In genomic region chr7:117015258-117016184, GRCh38 we compare ENCODE assay signal across 14 cellular contexts.
A peak's percentile ranks its signal among the peaks of the same experiment; 100 is the strongest.
DNase-seq lines count a peak whose midpoint lies in the region; TF ChIP-seq lines count a peak whose summit lies in the region.
"Had no signal": no experiment of that assay in that cellular context is flagged by ENCODE, and none has a peak within 500 bp of the region (broad histone marks: within the 10 kb centered on the region; RNA-seq: fewer than 3 reads in every experiment).

No MANE protein-coding gene starts in this region.

- no peaks in the 10 kb centered on the region for H3K36me3 Mint-ChIP-seq in dendritic cell treated with granulocyte-macrophage colony-stimulating factor and Interleukin-4, amounts not matched to agents 40 ng/mL and 50 ng/mL, for 4 days (ENCODE audit: low read depth)
- no peaks in the 10 kb centered on the region for H3K36me3 Mint-ChIP-seq in osteocyte (ENCODE audit: unreplicated experiment)
- H3K36me3 Mint-ChIP-seq: activated CD8-positive, alpha-beta memory T cell treated with anti-CD3 and anti-CD28 coated beads, Interleukin-2, amount 10 ng/mL, durations not matched to agents 7 days and 5 days had no signal

- H3K9me3 ChIP-seq in HEK293 (ENCODE audit: control insufficient read depth, insufficient read depth, low read depth, low read length), result no peaks in the 10 kb centered on the region
- no peaks in the 10 kb centered on the region for H3K9me3 ChIP-seq in trophoblast cell (ENCODE audit: insufficient read depth, low read depth, low read length)
- H3K9me3 ChIP-seq: gastroesophageal sphincter had no signal

- TF ChIP-seq CTCF in HEK293 (tag by site-specific recombination; IDR thresholded peaks at IDR 0.05), result no peak
- TF ChIP-seq CTCF in osteocyte (IDR thresholded peaks at IDR 0.05), result no peak

- H2BK5ac ChIP-seq in trophoblast cell (ENCODE audit: low read depth, low read length, poor library complexity), result no peak overlapping the region

- no peak overlapping the region for H2AK5ac ChIP-seq in trophoblast cell (ENCODE audit: low read length)

- H3K4me3 Mint-ChIP-seq in dendritic cell treated with granulocyte-macrophage colony-stimulating factor and Interleukin-4, amounts not matched to agents 40 ng/mL and 50 ng/mL, for 4 days, result peak overlapping the region; percentile 55
- H3K4me3 Mint-ChIP-seq in osteocyte (ENCODE audit: unreplicated experiment), result peak overlapping the region; percentile 73
- H3K4me3 Mint-ChIP-seq: activated CD8-positive, alpha-beta memory T cell treated with anti-CD3 and anti-CD28 coated beads, Interleukin-2, amount 10 ng/mL, durations not matched to agents 7 days and 5 days had no signal

- H3K9me3 Mint-ChIP-seq in dendritic cell treated with granulocyte-macrophage colony-stimulating factor and Interleukin-4, amounts not matched to agents 40 ng/mL and 50 ng/mL, for 4 days, result no peaks in the 10 kb centered on the region
- H3K9me3 Mint-ChIP-seq in osteocyte (ENCODE audit: unreplicated experiment), result no peaks in the 10 kb centered on the region

- no peak overlapping the region for H3K4me3 ChIP-seq in HEK293 (ENCODE audit: low read depth, low read length)
- H3K4me3 ChIP-seq in trophoblast cell (ENCODE audit: low read depth, low read length), result no peak overlapping the region
- H3K4me3 ChIP-seq: gastroesophageal sphincter had no signal

- peaks cover 38% of the 10 kb centered on the region for H3K4me1 Mint-ChIP-seq in dendritic cell treated with granulocyte-macrophage colony-stimulating factor and Interleukin-4, amounts not matched to agents 40 ng/mL and 50 ng/mL, for 4 days (ENCODE audit: low read depth)
- peaks cover 58% of the 10 kb centered on the region for H3K4me1 Mint-ChIP-seq in osteocyte (ENCODE audit: unreplicated experiment)

- no peak overlapping the region for H3K23ac ChIP-seq in trophoblast cell (ENCODE audit: low read length)

- no peak overlapping the region for H3K14ac ChIP-seq in trophoblast cell (ENCODE audit: low read length)

- no CpG with 5 or more reads among the region's 4 CpGs for WGBS in trophoblast cell (ENCODE audit: extremely low coverage, insufficient coverage, insufficient read length)

- H3K4me1 ChIP-seq in HEK293 (ENCODE audit: control insufficient read depth, insufficient read depth, low read length), result peaks cover 20% of the 10 kb centered on the region; the same call in 1 of the 2 replicates
- H3K4me1 ChIP-seq in trophoblast cell (ENCODE audit: control insufficient read depth in 1 of 2, insufficient read depth in 2 of 2, low read length in 2 of 2), result no peaks in the 10 kb centered on the region

- CTCF ChIA-PET in HEK293 (lab: Yijun Ruan, JAX), result no interaction called here

- H3K27ac Mint-ChIP-seq in dendritic cell treated with granulocyte-macrophage colony-stimulating factor and Interleukin-4, amounts not matched to agents 40 ng/mL and 50 ng/mL, for 4 days, result peak overlapping the region; percentile 63
- H3K27ac Mint-ChIP-seq in osteocyte (ENCODE audit: unreplicated experiment), result peak overlapping the region; percentile 69
- H3K27ac Mint-ChIP-seq: activated CD8-positive, alpha-beta memory T cell treated with anti-CD3 and anti-CD28 coated beads, Interleukin-2, amount 10 ng/mL, durations not matched to agents 7 days and 5 days had no signal

- H3K4me2 ChIP-seq in trophoblast cell (ENCODE audit: low read length), result no peak overlapping the region
- H3K4me2 ChIP-seq: KMS-11 had no signal

- no peak overlapping the region for H3K18ac ChIP-seq in trophoblast cell (ENCODE audit: low read length)

- no peak overlapping the region for H4K8ac ChIP-seq in trophoblast cell (ENCODE audit: low read depth, low read length)

- no peak overlapping the region for H4K91ac ChIP-seq in trophoblast cell (ENCODE audit: low read depth, low read length)

- H3K9ac ChIP-seq in trophoblast cell (ENCODE audit: low read length), result no peak overlapping the region
- H3K9ac ChIP-seq: KMS-11 had no signal

- H3K27me3 ChIP-seq in trophoblast cell (ENCODE audit: insufficient read depth, low read length), result no peaks in the 10 kb centered on the region
- H3K27me3 ChIP-seq: gastroesophageal sphincter had no signal

- H3K27me3 Mint-ChIP-seq in dendritic cell treated with granulocyte-macrophage colony-stimulating factor and Interleukin-4, amounts not matched to agents 40 ng/mL and 50 ng/mL, for 4 days, result peaks cover 4% of the 10 kb centered on the region
- H3K27me3 Mint-ChIP-seq in osteocyte (ENCODE audit: unreplicated experiment), result no peaks in the 10 kb centered on the region

- H2BK120ac ChIP-seq in trophoblast cell (ENCODE audit: insufficient read depth, low read length, poor library complexity), result no peak overlapping the region

- no peaks in the 10 kb centered on the region for H3K36me3 ChIP-seq in HEK293 (ENCODE audit: control insufficient read depth in 2 of 2, insufficient read depth in 1 of 2, low read length in 2 of 2)
- H3K36me3 ChIP-seq in trophoblast cell (ENCODE audit: control insufficient read depth in 1 of 2, insufficient read depth in 2 of 2, low read length in 2 of 2), result no peaks in the 10 kb centered on the region
- H3K36me3 ChIP-seq: gastroesophageal sphincter had no signal

- no peak overlapping the region for H3K4ac ChIP-seq in trophoblast cell (ENCODE audit: low read depth, low read length)

- H4K12ac ChIP-seq in trophoblast cell (ENCODE audit: low read depth, low read length), result no peak overlapping the region

- H2BK12ac ChIP-seq in trophoblast cell (ENCODE audit: low read length), result no peak overlapping the region

- intact Hi-C loops in dendritic cell treated with granulocyte-macrophage colony-stimulating factor and Interleukin-4, amounts not matched to agents 40 ng/mL and 50 ng/mL, for 4 days (cut with micrococcal nuclease), result no loop called here

- no peaks in the 10 kb centered on the region for H3K79me2 ChIP-seq in trophoblast cell (ENCODE audit: control insufficient read depth, insufficient read depth, low read length, poor library complexity)

- no peaks in the 10 kb centered on the region for H3K79me1 ChIP-seq in trophoblast cell (ENCODE audit: low read length)

- DNase-seq in DMS 273 (lab: John Stamatoyannopoulos, UW; ENCODE audit: unreplicated experiment) (peak; percentile 54), DMS 273 treated with DMSO at 0.1 percent for 48 hours (lab: John Stamatoyannopoulos, UW) (no peak), osteocyte (ENCODE audit: extremely low spot score, unreplicated experiment) (no peak), NCI-H146 treated with DMSO at 0.1 percent for 48 hours (lab: John Stamatoyannopoulos, UW; ENCODE audit: unreplicated experiment) (no peak), trophoblast cell (no peak)
- no peak for DNase-seq in stimulated activated CD8-positive, alpha-beta memory T cell treated with anti-CD3 and anti-CD28 coated beads, Interleukin-4, amount 100 ng/mL, for 48 hours
- DNase-seq: activated CD8-positive, alpha-beta memory T cell treated with anti-CD3 and anti-CD28 coated beads, Interleukin-2, amount 10 ng/mL, durations not matched to agents 7 days and 5 days; NCI-H1930; NCI-H748 treated with DMSO at 0.1 percent for 48 hours had no signal

- H2AFZ ChIP-seq in trophoblast cell (ENCODE audit: insufficient read depth, low read length, poor library complexity), result no peak overlapping the region

- H3K27ac ChIP-seq in HEK293 (ENCODE audit: extremely low read depth, low read depth, low read length) (no peak overlapping the region), trophoblast cell (ENCODE audit: low read depth, low read length) (no peak overlapping the region)
- H3K27ac ChIP-seq: 22Rv1, gastroesophageal sphincter, KMS-11 had no signal

- POLR2A ChIA-PET in HEK293 (lab: Yijun Ruan, JAX), result no interaction called here

TF ChIP-seq in HEK293, 187 proteins besides CTCF, POLR2A, EP300 and RAD21 (continues in another document):
- TF ChIP-seq KLF8 (tag by site-specific recombination; IDR thresholded peaks at IDR 0.05) (no peak), ZNF837 (tag by site-specific recombination; IDR thresholded peaks at IDR 0.05) (no peak), ZNF701 (tag by site-specific recombination; IDR thresholded peaks at IDR 0.05) (no peak), MYNN (tag by site-specific recombination; IDR thresholded peaks at IDR 0.05; ENCODE audit: borderline replicate concordance) (no peak), ZNF350 (tag by site-specific recombination; IDR thresholded peaks at IDR 0.05) (no peak), SETDB1 (IDR thresholded peaks at IDR 0.05; ENCODE audit: insufficient read length, low read length) (no peak), PRDM1 (tag by site-specific recombination; IDR thresholded peaks at IDR 0.05) (0 out of 2 replicates have a peak, but pooled peaks have one; percentile 7), ZNF529 (tag by site-specific recombination; IDR thresholded peaks at IDR 0.05; ENCODE audit: insufficient replicate concordance) (no peak), SP2 (tag by site-specific recombination; IDR thresholded peaks at IDR 0.05) (no peak), MZF1 (tag by site-specific recombination; IDR thresholded peaks at IDR 0.05; ENCODE audit: borderline replicate concordance) (no peak), ZSCAN16 (tag by site-specific recombination; IDR thresholded peaks at IDR 0.05) (no peak), ZBTB8A (tag by site-specific recombination; IDR thresholded peaks at IDR 0.05) (no peak)
- TF ChIP-seq, protein P1, sequence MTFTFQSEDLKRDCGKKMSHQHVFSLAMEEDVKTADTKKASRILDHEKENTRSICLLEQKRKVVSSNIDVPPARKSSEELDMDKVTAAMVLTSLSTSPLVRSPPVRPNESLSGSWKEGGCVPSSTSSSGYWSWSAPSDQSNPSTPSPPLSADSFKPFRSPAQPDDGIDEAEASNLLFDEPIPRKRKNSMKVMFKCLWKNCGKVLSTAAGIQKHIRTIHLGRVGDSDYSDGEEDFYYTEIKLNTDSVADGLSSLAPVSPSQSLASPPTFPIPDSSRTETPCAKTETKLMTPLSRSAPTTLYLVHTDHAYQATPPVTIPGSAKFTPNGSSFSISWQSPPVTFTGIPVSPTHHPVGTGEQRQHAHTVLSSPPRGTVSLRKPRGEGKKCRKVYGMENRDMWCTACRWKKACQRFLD (tag by site-specific recombination; IDR thresholded peaks at IDR 0.05), result no peak
- TF ChIP-seq, protein P2, sequence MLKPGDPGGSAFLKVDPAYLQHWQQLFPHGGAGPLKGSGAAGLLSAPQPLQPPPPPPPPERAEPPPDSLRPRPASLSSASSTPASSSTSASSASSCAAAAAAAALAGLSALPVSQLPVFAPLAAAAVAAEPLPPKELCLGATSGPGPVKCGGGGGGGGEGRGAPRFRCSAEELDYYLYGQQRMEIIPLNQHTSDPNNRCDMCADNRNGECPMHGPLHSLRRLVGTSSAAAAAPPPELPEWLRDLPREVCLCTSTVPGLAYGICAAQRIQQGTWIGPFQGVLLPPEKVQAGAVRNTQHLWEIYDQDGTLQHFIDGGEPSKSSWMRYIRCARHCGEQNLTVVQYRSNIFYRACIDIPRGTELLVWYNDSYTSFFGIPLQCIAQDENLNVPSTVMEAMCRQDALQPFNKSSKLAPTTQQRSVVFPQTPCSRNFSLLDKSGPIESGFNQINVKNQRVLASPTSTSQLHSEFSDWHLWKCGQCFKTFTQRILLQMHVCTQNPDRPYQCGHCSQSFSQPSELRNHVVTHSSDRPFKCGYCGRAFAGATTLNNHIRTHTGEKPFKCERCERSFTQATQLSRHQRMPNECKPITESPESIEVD (tag by site-specific recombination; IDR thresholded peaks at IDR 0.05), result peak; percentile 47
